ENCODE assay signal across 2 cellular contexts in genomic region chr2:9424447-9425164, GRCh38.
TF ChIP-seq lines count a peak whose summit lies in the region.

No MANE protein-coding gene starts in this region.

TF ChIP-seq in IMR-90, 13 proteins besides CTCF, POLR2A, EP300 and RAD21:
- TF ChIP-seq CEBPB (IDR thresholded peaks at IDR 0.05; ENCODE audit: low read depth, low read length) (no peak), RCOR1 (IDR thresholded peaks at IDR 0.05; ENCODE audit: insufficient replicate concordance, low read length) (no peak), SMC3 (IDR thresholded peaks at IDR 0.05; ENCODE audit: low read depth, low read length) (no peak), NFE2L2 (IDR thresholded peaks at IDR 0.05; ENCODE audit: low read depth, low read length) (no peak), USF2 (IDR thresholded peaks at IDR 0.05; ENCODE audit: low read depth, low read length) (no peak), ELK1 (IDR thresholded peaks at IDR 0.05; ENCODE audit: borderline replicate concordance, low read depth, low read length) (no peak), RFX5 (IDR thresholded peaks at IDR 0.05; ENCODE audit: low read depth, low read length) (no peak)
TF ChIP-seq in IMR-90: peak in this region for 0.

TF ChIP-seq in K562, 482 proteins besides CTCF, POLR2A, EP300 and RAD21 (continues in another document):
- TF ChIP-seq HDAC1 (IDR thresholded peaks at IDR 0.05) (peak in 1 of 2 experiments; percentile 7; a peak in 1 of 4 replicates), TEAD4 (IDR thresholded peaks at IDR 0.05; ENCODE audit: low read length) (no peak), TEAD4 (CRISPR knock-in tag; IDR thresholded peaks at IDR 0.05; ENCODE audit: borderline replicate concordance) (no peak), CCNT2 (IDR thresholded peaks at IDR 0.05; ENCODE audit: borderline replicate concordance, extremely low read depth, insufficient read length, low read depth, low read length) (no peak), PHF20 (IDR thresholded peaks at IDR 0.05; ENCODE audit: partially characterized antibody) (no peak), MYNN (IDR thresholded peaks at IDR 0.05) (peak; percentile 95), MYNN (CRISPR knock-in tag; IDR thresholded peaks at IDR 0.05) (no peak), ZNF780A (CRISPR knock-in tag; IDR thresholded peaks at IDR 0.05) (no peak), ZNF518B (CRISPR knock-in tag; IDR thresholded peaks at IDR 0.05) (no peak), CBFA2T3 (IDR thresholded peaks at IDR 0.05) (peak; percentile 59), LCOR (CRISPR knock-in tag; IDR thresholded peaks at IDR 0.05) (peak; percentile 44; the same call in 1 of the 2 replicates), PTTG1 (tag; IDR thresholded peaks at IDR 0.05; ENCODE audit: low read depth) (no peak), PREB (CRISPR knock-in tag; IDR thresholded peaks at IDR 0.05) (0 out of 2 replicates have a peak, but pooled peaks have one; percentile 47), MGA (IDR thresholded peaks at IDR 0.05) (0 out of 2 replicates have a peak, but pooled peaks have one; percentile 7), AFF4 (CRISPR knock-in tag; IDR thresholded peaks at IDR 0.05) (no peak), CUX1 (CRISPR knock-in tag; IDR thresholded peaks at IDR 0.05) (no peak)
